1 cellular context compared by ENCODE assay signal in the genomic region with DNA sequence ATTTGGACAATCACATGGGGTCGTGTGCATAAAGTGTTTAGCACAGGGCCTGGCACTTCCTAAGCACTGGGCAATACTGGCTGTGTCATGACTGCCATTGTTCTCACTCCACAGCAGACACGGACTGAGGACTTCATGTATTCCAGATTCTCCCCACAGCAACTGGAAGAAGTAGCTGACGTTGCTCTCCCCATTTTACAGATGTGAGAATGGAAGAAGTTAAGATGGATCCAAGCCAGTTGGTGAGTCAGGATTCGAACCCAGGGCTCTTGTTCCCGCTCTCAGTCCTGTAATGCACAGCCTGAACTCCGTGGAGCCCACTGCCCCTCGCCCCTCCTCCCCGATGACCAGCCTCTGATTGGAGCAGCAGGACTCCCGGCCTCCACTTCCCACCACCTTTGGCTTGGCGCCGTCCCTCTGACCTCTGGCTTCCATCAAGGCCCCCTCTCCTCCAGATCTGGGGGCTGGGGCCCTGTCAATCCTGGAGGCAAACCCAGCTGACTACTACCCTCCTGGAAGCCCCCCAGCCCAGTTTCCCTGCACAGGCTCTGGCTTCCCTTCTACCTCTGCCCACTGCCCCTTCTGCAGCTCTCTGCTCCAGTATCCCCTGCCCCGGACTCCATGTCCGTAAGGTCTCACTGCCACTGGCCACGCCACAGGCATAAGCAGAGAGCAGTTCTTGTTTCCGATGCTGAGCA.
TF ChIP-seq lines count a peak whose summit lies in the region.

No MANE protein-coding gene starts in this region.

TF ChIP-seq in K562, 482 proteins besides CTCF, POLR2A, EP300 and RAD21 (continued from another document):
- TF ChIP-seq, protein P1, sequence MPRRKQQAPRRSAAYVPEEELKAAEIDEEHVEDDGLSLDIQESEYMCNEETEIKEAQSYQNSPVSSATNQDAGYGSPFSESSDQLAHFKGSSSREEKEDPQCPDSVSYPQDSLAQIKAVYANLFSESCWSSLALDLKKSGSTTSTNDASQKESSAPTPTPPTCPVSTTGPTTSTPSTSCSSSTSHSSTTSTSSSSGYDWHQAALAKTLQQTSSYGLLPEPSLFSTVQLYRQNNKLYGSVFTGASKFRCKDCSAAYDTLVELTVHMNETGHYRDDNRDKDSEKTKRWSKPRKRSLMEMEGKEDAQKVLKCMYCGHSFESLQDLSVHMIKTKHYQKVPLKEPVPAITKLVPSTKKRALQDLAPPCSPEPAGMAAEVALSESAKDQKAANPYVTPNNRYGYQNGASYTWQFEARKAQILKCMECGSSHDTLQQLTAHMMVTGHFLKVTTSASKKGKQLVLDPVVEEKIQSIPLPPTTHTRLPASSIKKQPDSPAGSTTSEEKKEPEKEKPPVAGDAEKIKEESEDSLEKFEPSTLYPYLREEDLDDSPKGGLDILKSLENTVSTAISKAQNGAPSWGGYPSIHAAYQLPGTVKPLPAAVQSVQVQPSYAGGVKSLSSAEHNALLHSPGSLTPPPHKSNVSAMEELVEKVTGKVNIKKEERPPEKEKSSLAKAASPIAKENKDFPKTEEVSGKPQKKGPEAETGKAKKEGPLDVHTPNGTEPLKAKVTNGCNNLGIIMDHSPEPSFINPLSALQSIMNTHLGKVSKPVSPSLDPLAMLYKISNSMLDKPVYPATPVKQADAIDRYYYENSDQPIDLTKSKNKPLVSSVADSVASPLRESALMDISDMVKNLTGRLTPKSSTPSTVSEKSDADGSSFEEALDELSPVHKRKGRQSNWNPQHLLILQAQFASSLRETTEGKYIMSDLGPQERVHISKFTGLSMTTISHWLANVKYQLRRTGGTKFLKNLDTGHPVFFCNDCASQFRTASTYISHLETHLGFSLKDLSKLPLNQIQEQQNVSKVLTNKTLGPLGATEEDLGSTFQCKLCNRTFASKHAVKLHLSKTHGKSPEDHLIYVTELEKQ (CRISPR knock-in tag; IDR thresholded peaks at IDR 0.05), result 0 out of 2 replicates have a peak, but pooled peaks have one; percentile 28
- TF ChIP-seq, protein P2, sequence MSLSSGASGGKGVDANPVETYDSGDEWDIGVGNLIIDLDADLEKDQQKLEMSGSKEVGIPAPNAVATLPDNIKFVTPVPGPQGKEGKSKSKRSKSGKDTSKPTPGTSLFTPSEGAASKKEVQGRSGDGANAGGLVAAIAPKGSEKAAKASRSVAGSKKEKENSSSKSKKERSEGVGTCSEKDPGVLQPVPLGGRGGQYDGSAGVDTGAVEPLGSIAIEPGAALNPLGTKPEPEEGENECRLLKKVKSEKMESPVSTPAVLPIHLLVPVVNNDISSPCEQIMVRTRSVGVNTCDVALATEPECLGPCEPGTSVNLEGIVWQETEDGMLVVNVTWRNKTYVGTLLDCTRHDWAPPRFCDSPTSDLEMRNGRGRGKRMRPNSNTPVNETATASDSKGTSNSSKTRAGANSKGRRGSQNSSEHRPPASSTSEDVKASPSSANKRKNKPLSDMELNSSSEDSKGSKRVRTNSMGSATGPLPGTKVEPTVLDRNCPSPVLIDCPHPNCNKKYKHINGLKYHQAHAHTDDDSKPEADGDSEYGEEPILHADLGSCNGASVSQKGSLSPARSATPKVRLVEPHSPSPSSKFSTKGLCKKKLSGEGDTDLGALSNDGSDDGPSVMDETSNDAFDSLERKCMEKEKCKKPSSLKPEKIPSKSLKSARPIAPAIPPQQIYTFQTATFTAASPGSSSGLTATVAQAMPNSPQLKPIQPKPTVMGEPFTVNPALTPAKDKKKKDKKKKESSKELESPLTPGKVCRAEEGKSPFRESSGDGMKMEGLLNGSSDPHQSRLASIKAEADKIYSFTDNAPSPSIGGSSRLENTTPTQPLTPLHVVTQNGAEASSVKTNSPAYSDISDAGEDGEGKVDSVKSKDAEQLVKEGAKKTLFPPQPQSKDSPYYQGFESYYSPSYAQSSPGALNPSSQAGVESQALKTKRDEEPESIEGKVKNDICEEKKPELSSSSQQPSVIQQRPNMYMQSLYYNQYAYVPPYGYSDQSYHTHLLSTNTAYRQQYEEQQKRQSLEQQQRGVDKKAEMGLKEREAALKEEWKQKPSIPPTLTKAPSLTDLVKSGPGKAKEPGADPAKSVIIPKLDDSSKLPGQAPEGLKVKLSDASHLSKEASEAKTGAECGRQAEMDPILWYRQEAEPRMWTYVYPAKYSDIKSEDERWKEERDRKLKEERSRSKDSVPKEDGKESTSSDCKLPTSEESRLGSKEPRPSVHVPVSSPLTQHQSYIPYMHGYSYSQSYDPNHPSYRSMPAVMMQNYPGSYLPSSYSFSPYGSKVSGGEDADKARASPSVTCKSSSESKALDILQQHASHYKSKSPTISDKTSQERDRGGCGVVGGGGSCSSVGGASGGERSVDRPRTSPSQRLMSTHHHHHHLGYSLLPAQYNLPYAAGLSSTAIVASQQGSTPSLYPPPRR (CRISPR knock-in tag; IDR thresholded peaks at IDR 0.05; ENCODE audit: borderline replicate concordance), result no peak
- TF ChIP-seq LCOR (CRISPR knock-in tag; IDR thresholded peaks at IDR 0.05), result no peak
- TF ChIP-seq PHTF2 (CRISPR knock-in tag; IDR thresholded peaks at IDR 0.05), result no peak
- TF ChIP-seq ZNF311 (CRISPR knock-in tag; IDR thresholded peaks at IDR 0.05), result peak; percentile 46; the same call in 1 of the 2 replicates
- TF ChIP-seq RBBP5 (IDR thresholded peaks at IDR 0.05; ENCODE audit: borderline replicate concordance, insufficient read depth, low read length, poor library complexity, severe bottlenecking), result no peak
- TF ChIP-seq TSC22D4 (tag; IDR thresholded peaks at IDR 0.05), result no peak
- TF ChIP-seq KLF13 (tag; IDR thresholded peaks at IDR 0.05; ENCODE audit: borderline replicate concordance, low read depth), result no peak
- TF ChIP-seq SIRT6 (IDR thresholded peaks at IDR 0.05; ENCODE audit: low read depth, low read length), result no peak
- TF ChIP-seq ESRRB (CRISPR knock-in tag; IDR thresholded peaks at IDR 0.05; ENCODE audit: borderline replicate concordance), result no peak
- TF ChIP-seq, protein P3, sequence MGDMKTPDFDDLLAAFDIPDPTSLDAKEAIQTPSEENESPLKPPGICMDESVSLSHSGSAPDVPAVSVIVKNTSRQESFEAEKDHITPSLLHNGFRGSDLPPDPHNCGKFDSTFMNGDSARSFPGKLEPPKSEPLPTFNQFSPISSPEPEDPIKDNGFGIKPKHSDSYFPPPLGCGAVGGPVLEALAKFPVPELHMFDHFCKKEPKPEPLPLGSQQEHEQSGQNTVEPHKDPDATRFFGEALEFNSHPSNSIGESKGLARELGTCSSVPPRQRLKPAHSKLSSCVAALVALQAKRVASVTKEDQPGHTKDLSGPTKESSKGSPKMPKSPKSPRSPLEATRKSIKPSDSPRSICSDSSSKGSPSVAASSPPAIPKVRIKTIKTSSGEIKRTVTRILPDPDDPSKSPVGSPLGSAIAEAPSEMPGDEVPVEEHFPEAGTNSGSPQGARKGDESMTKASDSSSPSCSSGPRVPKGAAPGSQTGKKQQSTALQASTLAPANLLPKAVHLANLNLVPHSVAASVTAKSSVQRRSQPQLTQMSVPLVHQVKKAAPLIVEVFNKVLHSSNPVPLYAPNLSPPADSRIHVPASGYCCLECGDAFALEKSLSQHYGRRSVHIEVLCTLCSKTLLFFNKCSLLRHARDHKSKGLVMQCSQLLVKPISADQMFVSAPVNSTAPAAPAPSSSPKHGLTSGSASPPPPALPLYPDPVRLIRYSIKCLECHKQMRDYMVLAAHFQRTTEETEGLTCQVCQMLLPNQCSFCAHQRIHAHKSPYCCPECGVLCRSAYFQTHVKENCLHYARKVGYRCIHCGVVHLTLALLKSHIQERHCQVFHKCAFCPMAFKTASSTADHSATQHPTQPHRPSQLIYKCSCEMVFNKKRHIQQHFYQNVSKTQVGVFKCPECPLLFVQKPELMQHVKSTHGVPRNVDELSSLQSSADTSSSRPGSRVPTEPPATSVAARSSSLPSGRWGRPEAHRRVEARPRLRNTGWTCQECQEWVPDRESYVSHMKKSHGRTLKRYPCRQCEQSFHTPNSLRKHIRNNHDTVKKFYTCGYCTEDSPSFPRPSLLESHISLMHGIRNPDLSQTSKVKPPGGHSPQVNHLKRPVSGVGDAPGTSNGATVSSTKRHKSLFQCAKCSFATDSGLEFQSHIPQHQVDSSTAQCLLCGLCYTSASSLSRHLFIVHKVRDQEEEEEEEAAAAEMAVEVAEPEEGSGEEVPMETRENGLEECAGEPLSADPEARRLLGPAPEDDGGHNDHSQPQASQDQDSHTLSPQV (IDR thresholded peaks at IDR 0.05), result 0 out of 2 replicates have a peak, but pooled peaks have one; percentile 47
- TF ChIP-seq, protein P4, sequence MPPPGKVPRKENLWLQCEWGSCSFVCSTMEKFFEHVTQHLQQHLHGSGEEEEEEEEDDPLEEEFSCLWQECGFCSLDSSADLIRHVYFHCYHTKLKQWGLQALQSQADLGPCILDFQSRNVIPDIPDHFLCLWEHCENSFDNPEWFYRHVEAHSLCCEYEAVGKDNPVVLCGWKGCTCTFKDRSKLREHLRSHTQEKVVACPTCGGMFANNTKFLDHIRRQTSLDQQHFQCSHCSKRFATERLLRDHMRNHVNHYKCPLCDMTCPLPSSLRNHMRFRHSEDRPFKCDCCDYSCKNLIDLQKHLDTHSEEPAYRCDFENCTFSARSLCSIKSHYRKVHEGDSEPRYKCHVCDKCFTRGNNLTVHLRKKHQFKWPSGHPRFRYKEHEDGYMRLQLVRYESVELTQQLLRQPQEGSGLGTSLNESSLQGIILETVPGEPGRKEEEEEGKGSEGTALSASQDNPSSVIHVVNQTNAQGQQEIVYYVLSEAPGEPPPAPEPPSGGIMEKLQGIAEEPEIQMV (tag; conservative IDR thresholded peaks at IDR 0.05; ENCODE audit: low read depth), result no peak
- peak; percentile 31 for TF ChIP-seq CHD4 (IDR thresholded peaks at IDR 0.05; ENCODE audit: insufficient read depth, insufficient replicate concordance, low read depth, low read length, poor library complexity, severe bottlenecking)
- no peak for TF ChIP-seq ZFX (CRISPR knock-in tag; IDR thresholded peaks at IDR 0.05)
- TF ChIP-seq, protein P5, sequence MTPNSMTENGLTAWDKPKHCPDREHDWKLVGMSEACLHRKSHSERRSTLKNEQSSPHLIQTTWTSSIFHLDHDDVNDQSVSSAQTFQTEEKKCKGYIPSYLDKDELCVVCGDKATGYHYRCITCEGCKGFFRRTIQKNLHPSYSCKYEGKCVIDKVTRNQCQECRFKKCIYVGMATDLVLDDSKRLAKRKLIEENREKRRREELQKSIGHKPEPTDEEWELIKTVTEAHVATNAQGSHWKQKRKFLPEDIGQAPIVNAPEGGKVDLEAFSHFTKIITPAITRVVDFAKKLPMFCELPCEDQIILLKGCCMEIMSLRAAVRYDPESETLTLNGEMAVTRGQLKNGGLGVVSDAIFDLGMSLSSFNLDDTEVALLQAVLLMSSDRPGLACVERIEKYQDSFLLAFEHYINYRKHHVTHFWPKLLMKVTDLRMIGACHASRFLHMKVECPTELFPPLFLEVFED (CRISPR knock-in tag; conservative IDR thresholded peaks at IDR 0.05), result no peak
- no peak for TF ChIP-seq RFX1 (IDR thresholded peaks at IDR 0.05)
- TF ChIP-seq MCM7 (IDR thresholded peaks at IDR 0.05), result no peak
